ENCODE assay signal across 26 cellular contexts in genomic region chr2:228839506-228839905, GRCh38.
"Had no signal": no experiment of that assay in that cellular context is flagged by ENCODE, and none has a peak within 500 bp of the region (broad histone marks: within the 10 kb centered on the region; RNA-seq: fewer than 3 reads in every experiment).

No MANE protein-coding gene starts in this region.

- H3K27me3 ChIP-seq: cardiac muscle cell, esophagus muscularis mucosa, neural progenitor cell had no signal

- H3K4me1 ChIP-seq: esophagus muscularis mucosa, lower lobe of right lung, parathyroid adenoma had no signal

- H3K9ac ChIP-seq: neural progenitor cell, parathyroid adenoma had no signal

- H3K27ac ChIP-seq: cardiac muscle cell, lower lobe of right lung, neural progenitor cell, parathyroid adenoma, thoracic aorta had no signal

- DNase-seq: activated CD4-positive, alpha-beta T cell treated with anti-CD3 and anti-CD28 coated beads for 1 hour; activated CD4-positive, alpha-beta T cell treated with anti-CD3 and anti-CD28 coated beads, Interleukin-2, amount 50 U/mL, for 1 hour; activated CD8-positive, alpha-beta T cell treated with anti-CD3 and anti-CD28 coated beads for 36 hours; activated T-cell treated with anti-CD3 and anti-CD28 coated beads, Interleukin-2, amount 50 U/mL, for 4 hours; anterior cingulate cortex; endodermal cell; foreskin melanocyte; glutamatergic neuron; left colon; lower lobe of right lung; mesenchymal stem cell; natural killer cell; occipital lobe; right cardiac atrium; stimulated activated CD4-positive, alpha-beta T cell treated with anti-CD3 and anti-CD28 coated beads, Interleukin-12 subunit alpha, Interleukin-12 subunit beta, amount 100 ng/mL, for 4 hours; stimulated activated CD4-positive, alpha-beta T cell treated with anti-CD3 and anti-CD28 coated beads, Interleukin-4, amount 100 ng/mL, for 1 hour; stimulated activated naive CD8-positive, alpha-beta T cell treated with anti-CD3 and anti-CD28 coated beads, Interleukin-15, Interleukin-2, amounts not matched to agents 100 U/mL and 50 U/mL, for 24 hours; trophoblast cell had no signal

- H3K36me3 ChIP-seq: cardiac muscle cell, esophagus muscularis mucosa, lower lobe of right lung, neural progenitor cell, thoracic aorta had no signal

- ATAC-seq: activated CD8-positive, alpha-beta T cell treated with anti-CD3 and anti-CD28 coated beads for 36 hours; activated T-cell treated with anti-CD3 and anti-CD28 coated beads, Interleukin-2, amount 50 U/mL, for 4 hours; activated T-helper 17 cell treated with anti-CD3 and anti-CD28 coated beads, Interleukin-2, amount 50 U/mL, for 72 hours; left colon; natural killer cell; right cardiac atrium; stimulated activated naive CD8-positive, alpha-beta T cell treated with anti-CD3 and anti-CD28 coated beads, Interleukin-15, Interleukin-2, amounts not matched to agents 100 U/mL and 50 U/mL, for 24 hours; WTC11 had no signal

- H3K4me3 ChIP-seq: cardiac muscle cell, esophagus muscularis mucosa, lower lobe of right lung, neural progenitor cell, skin epidermis, thoracic aorta had no signal

- H3K9me3 ChIP-seq: esophagus muscularis mucosa, lower lobe of right lung, thoracic aorta had no signal
